ENCODE assay signal across 17 cellular contexts in genomic region chr3:4799266-4800256, GRCh38.
DNase-seq lines count a peak whose midpoint lies in the region; ATAC-seq and TF ChIP-seq lines count a peak whose summit lies in the region.
"Had no signal": no experiment of that assay in that cellular context is flagged by ENCODE, and none has a peak within 500 bp of the region (broad histone marks: within the 10 kb centered on the region; RNA-seq: fewer than 3 reads in every experiment).

No MANE protein-coding gene starts in this region.

- H3K4me1 Mint-ChIP-seq in activated naive CD8-positive, alpha-beta T cell treated with anti-CD3 and anti-CD28 coated beads for 36 hours = peaks cover 9% of the 10 kb centered on the region
- peaks cover 17% of the 10 kb centered on the region for H3K4me1 Mint-ChIP-seq in activated naive CD8-positive, alpha-beta T cell treated with anti-CD3 and anti-CD28 coated beads, Interleukin-2, amount 50 U/mL, for 24 hours
- peaks cover 0 to 12% (median 8%) of the 10 kb centered on the region in 3 donors for H3K4me1 Mint-ChIP-seq in naive B cell

- peak overlapping the region; percentile 22 for H3K27ac Mint-ChIP-seq in activated naive CD8-positive, alpha-beta T cell treated with anti-CD3 and anti-CD28 coated beads for 36 hours
- H3K27ac Mint-ChIP-seq in activated naive CD8-positive, alpha-beta T cell treated with anti-CD3 and anti-CD28 coated beads, Interleukin-2, amount 50 U/mL, for 24 hours = no peak overlapping the region
- H3K27ac Mint-ChIP-seq in naive B cell = peak overlapping the region in 5 of 6 donors; percentile 28 to 82 (median 29)

- H3K27me3 Mint-ChIP-seq in activated naive CD8-positive, alpha-beta T cell treated with anti-CD3 and anti-CD28 coated beads for 36 hours = no peaks in the 10 kb centered on the region
- no peaks in the 10 kb centered on the region for H3K27me3 Mint-ChIP-seq in activated naive CD8-positive, alpha-beta T cell treated with anti-CD3 and anti-CD28 coated beads, Interleukin-2, amount 50 U/mL, for 24 hours
- H3K27me3 Mint-ChIP-seq in naive B cell = no peaks in the 10 kb centered on the region

- no peak for DNase-seq in activated naive CD8-positive, alpha-beta T cell treated with anti-CD3 and anti-CD28 coated beads for 36 hours
- DNase-seq in activated naive CD8-positive, alpha-beta T cell treated with anti-CD3 and anti-CD28 coated beads, Interleukin-2, amount 50 U/mL, for 24 hours = no peak
- DNase-seq in head of caudate nucleus (peak in 25 of 42 donors; percentile 16 to 78 (median 56)), naive B cell (no peak), tibial artery (no peak), testis (no peak), NCI-H2227 treated with DMSO at 0.1 percent for 48 hours (lab: John Stamatoyannopoulos, UW) (no peak)
- DNase-seq in activated T-cell treated with anti-CD3 and anti-CD28 coated beads, Interleukin-2, amount 50 U/mL, for 1 hour = no peak
- DNase-seq: C1 segment of cervical spinal cord, DMS153, EL, NCI-H1092, NCI-H1694, NCI-H446, NCI-H748 treated with DMSO at 0.1 percent for 48 hours had no signal

- intact Hi-C loops in head of caudate nucleus (cut with DNase I) = no loop called here
- intact Hi-C loops in tibial artery (cut with DNase I; ENCODE audit: low total_unique reads) = loop anchor here (10.0 kb wide), 1 partner anchor 55 kb away; no protein-coding TSS in a partner anchor
- intact Hi-C loops in testis (cut with DNase I; ENCODE audit: low total_unique reads) = no loop called here

- no peak for ATAC-seq in activated naive CD8-positive, alpha-beta T cell treated with anti-CD3 and anti-CD28 coated beads, Interleukin-2, amount 50 U/mL, for 24 hours
- ATAC-seq in naive B cell (ENCODE audit: low read depth in 2 of 2) = no peak

- H3K27me3 ChIP-seq in tibial artery = no peaks in the 10 kb centered on the region
- no peaks in the 10 kb centered on the region for H3K27me3 ChIP-seq in testis

- H3K27ac ChIP-seq in tibial artery (peak overlapping the region; percentile 32 to 49), testis (no peak overlapping the region)
- H3K27ac ChIP-seq: 22Rv1, KMS-11 had no signal

- H3K4me1 ChIP-seq in tibial artery (peaks cover 0 to 23% (median 6%) of the 10 kb centered on the region in 4 donors), testis (no peaks in the 10 kb centered on the region)

- peaks cover 7% of the 10 kb centered on the region for H3K9me3 Mint-ChIP-seq in activated naive CD8-positive, alpha-beta T cell treated with anti-CD3 and anti-CD28 coated beads for 36 hours
- H3K9me3 Mint-ChIP-seq in activated naive CD8-positive, alpha-beta T cell treated with anti-CD3 and anti-CD28 coated beads, Interleukin-2, amount 50 U/mL, for 24 hours = no peaks in the 10 kb centered on the region
- H3K9me3 Mint-ChIP-seq in naive B cell = peaks cover 0 to 22% (median 6%) of the 10 kb centered on the region in 7 donors

- TF ChIP-seq CTCF in tibial artery (IDR thresholded peaks at IDR 0.05) (no peak), testis (IDR thresholded peaks at IDR 0.05) (no peak)

- peaks cover 0 to 6% (median 0%) of the 10 kb centered on the region in 3 donors for H3K9me3 ChIP-seq in tibial artery
- no peaks in the 10 kb centered on the region for H3K9me3 ChIP-seq in testis

- H3K36me3 ChIP-seq in tibial artery (peaks cover 59 to 76% (median 72%) of the 10 kb centered on the region in 3 donors), testis (ENCODE audit: low read depth, missing control alignments) (no peaks in the 10 kb centered on the region)

- H3K4me3 ChIP-seq in tibial artery (no peak overlapping the region), testis (no peak overlapping the region)

- H3K4me3 Mint-ChIP-seq in activated naive CD8-positive, alpha-beta T cell treated with anti-CD3 and anti-CD28 coated beads for 36 hours = no peak overlapping the region
- no peak overlapping the region for H3K4me3 Mint-ChIP-seq in activated naive CD8-positive, alpha-beta T cell treated with anti-CD3 and anti-CD28 coated beads, Interleukin-2, amount 50 U/mL, for 24 hours
- no peak overlapping the region for H3K4me3 Mint-ChIP-seq in naive B cell

- TF ChIP-seq POLR2A in testis (IDR thresholded peaks at IDR 0.05) = no peak

- peaks cover 79% of the 10 kb centered on the region for H3K36me3 Mint-ChIP-seq in activated naive CD8-positive, alpha-beta T cell treated with anti-CD3 and anti-CD28 coated beads for 36 hours
- peaks cover 82% of the 10 kb centered on the region for H3K36me3 Mint-ChIP-seq in activated naive CD8-positive, alpha-beta T cell treated with anti-CD3 and anti-CD28 coated beads, Interleukin-2, amount 50 U/mL, for 24 hours (ENCODE audit: low read depth)
- peaks cover 81 to 82% of the 10 kb centered on the region in 2 donors for H3K36me3 Mint-ChIP-seq in naive B cell

- 85 to 88% methylated on average over 14 of the region's 14 CpGs for WGBS in testis, 2 donors

Comparison
In these comparisons a context has a peak if more than half of its experiments do, and no peak if none do; other contexts are left out.
1. DNase-seq: peak in head of caudate nucleus (25 of 42); none in activated naive CD8-positive, alpha-beta T cell treated with anti-CD3 and anti-CD28 coated beads for 36 hours (single experiment), activated naive CD8-positive, alpha-beta T cell treated with anti-CD3 and anti-CD28 coated beads, Interleukin-2, amount 50 U/mL, for 24 hours (single experiment), naive B cell (single experiment), tibial artery (0 of 2), testis (single experiment), activated T-cell treated with anti-CD3 and anti-CD28 coated beads, Interleukin-2, amount 50 U/mL, for 1 hour (single experiment) and NCI-H2227 treated with DMSO at 0.1 percent for 48 hours (single experiment).
2. H3K27ac ChIP-seq: peak in tibial artery (2 of 2); none in testis (0 of 2).